ENCODE assay signal across 9 cellular contexts in genomic region chr20:49750611-49751396, GRCh38. TPM values are rescaled to one million over a fixed set of nuclear protein-coding genes. Genes with fewer than 3 reads are reported as not detected.
DNase-seq lines count a peak whose midpoint lies in the region; ATAC-seq and TF ChIP-seq lines count a peak whose summit lies in the region.
"Had no signal": no experiment of that assay in that cellular context is flagged by ENCODE, and none has a peak within 500 bp of the region (broad histone marks: within the 10 kb centered on the region; RNA-seq: fewer than 3 reads in every experiment).

No MANE protein-coding gene starts in this region.

- TF ChIP-seq CTCF in H9 (conservative IDR thresholded peaks at IDR 0.05): no peak
- no peak for TF ChIP-seq CTCF in foreskin keratinocyte (conservative IDR thresholded peaks at IDR 0.05)

- no peak overlapping the region for H3K18ac ChIP-seq in H9 (ENCODE audit: insufficient read length, low read depth, low read length)
- H3K18ac ChIP-seq in neuronal stem cell (ENCODE audit: low read length): peak overlapping the region; percentile 46

- no peaks in the 10 kb centered on the region for H3K36me3 Mint-ChIP-seq in H9 (ENCODE audit: insufficient read depth in 1 of 3, low read depth in 3 of 3)

- H3K4me1 ChIP-seq in H9 (ENCODE audit: insufficient read depth, low read length): no peaks in the 10 kb centered on the region
- peaks cover 9 to 13% of the 10 kb centered on the region in 2 donors for H3K4me1 ChIP-seq in neuronal stem cell (ENCODE audit: control insufficient read depth in 2 of 2, insufficient read depth in 1 of 2, low read depth in 1 of 2, low read length in 2 of 2)
- H3K4me1 ChIP-seq in foreskin keratinocyte: no peaks in the 10 kb centered on the region

- H2AFZ ChIP-seq in H9 (ENCODE audit: low read length) (peak overlapping the region; percentile 75), neuronal stem cell (ENCODE audit: low read length) (peak overlapping the region; percentile 46)

- H3K9me3 ChIP-seq in H9 (ENCODE audit: control insufficient read depth, low read depth, low read length): no peaks in the 10 kb centered on the region
- H3K9me3 ChIP-seq in neuronal stem cell (replicated peaks in 1 of 2; ENCODE audit: control insufficient read depth in 2 of 2, insufficient read depth in 1 of 2, low read depth in 1 of 2, low read length in 2 of 2): no peaks in the 10 kb centered on the region
- H3K9me3 ChIP-seq: body of pancreas had no signal

- H3K4me3 ChIP-seq in neuronal stem cell (ENCODE audit: low read length in 2 of 2): peak overlapping the region in 1 of 2 donors; percentile 57
- H3K4me3 ChIP-seq: body of pancreas had no signal

- no peaks in the 10 kb centered on the region for H3K36me3 ChIP-seq in neuronal stem cell (replicated peaks in 1 of 2; ENCODE audit: control insufficient read depth in 2 of 2, insufficient read depth in 2 of 2, low read length in 2 of 2)

- no peak overlapping the region for H3T11ph ChIP-seq in H9 (ENCODE audit: low read length)

- DNase-seq in H9: no peak
- DNase-seq in NCI-H146 treated with DMSO at 0.1 percent for 48 hours (lab: John Stamatoyannopoulos, UW; ENCODE audit: unreplicated experiment): peak; percentile 21
- no peak for DNase-seq in neuronal stem cell (ENCODE audit: low spot score)
- DNase-seq in DMS79 (lab: John Stamatoyannopoulos, UW): no peak
- DNase-seq in NCI-H524 (lab: John Stamatoyannopoulos, UW): no peak
- DNase-seq in D341Med (ENCODE audit: low spot score): no peak
- DNase-seq in foreskin keratinocyte: no peak

- H3K27ac ChIP-seq in H9 (ENCODE audit: insufficient read length, low read depth, low read length) (no peak overlapping the region), neuronal stem cell (replicated peaks; ENCODE audit: low read length) (no peak overlapping the region), foreskin keratinocyte (no peak overlapping the region)
- H3K27ac ChIP-seq: body of pancreas had no signal

- peaks cover 10 to 13% of the 10 kb centered on the region in 2 experiments; a peak in 3 of 4 replicates for H3K4me1 Mint-ChIP-seq in H9

- H3K27me3 ChIP-seq in H9 (ENCODE audit: insufficient read depth, low read length): no peaks in the 10 kb centered on the region
- no peaks in the 10 kb centered on the region for H3K27me3 ChIP-seq in neuronal stem cell (ENCODE audit: control insufficient read depth in 3 of 3, insufficient read depth in 3 of 3, low read depth in 1 of 3, low read length in 3 of 3)
- peaks cover 14% of the 10 kb centered on the region for H3K27me3 ChIP-seq in foreskin keratinocyte
- H3K27me3 ChIP-seq: body of pancreas had no signal

- no peak overlapping the region for H3K4me2 ChIP-seq in H9 (ENCODE audit: insufficient read depth, insufficient read length, low read length)
- no peak overlapping the region for H3K4me2 ChIP-seq in neuronal stem cell (ENCODE audit: insufficient read depth, low read length, poor library complexity, severe bottlenecking)

- no peak overlapping the region for H3K14ac ChIP-seq in H9 (ENCODE audit: insufficient read depth, low read length)
- H3K14ac ChIP-seq in neuronal stem cell (ENCODE audit: low read length): no peak overlapping the region

- H3K27me3 Mint-ChIP-seq in H9 (ENCODE audit: low read depth): peaks cover 2% of the 10 kb centered on the region; the same call in 1 of the 2 replicates

- no CpG with 5 or more reads among the region's 12 CpGs for WGBS in H9 (ENCODE audit: extremely low coverage, insufficient read length, low lambda C conversion rate)
- WGBS in neuronal stem cell (ENCODE audit: extremely low coverage in 2 of 2, insufficient read length in 2 of 2, insufficient replicate concordance in 1 of 2), 2 donors: no CpG with 5 or more reads among the region's 12 CpGs

- H2BK120ac ChIP-seq in H9 (ENCODE audit: low read depth, low read length, poor library complexity, severe bottlenecking) (no peak overlapping the region), neuronal stem cell (ENCODE audit: low read depth, low read length) (no peak overlapping the region)

- H3K9ac ChIP-seq in H9 (ENCODE audit: extremely low read depth, insufficient read length, low read length) (no peak overlapping the region), neuronal stem cell (ENCODE audit: low read depth, low read length, poor library complexity) (no peak overlapping the region)

- H2BK5ac ChIP-seq in H9 (ENCODE audit: insufficient read length, low read length) (no peak overlapping the region), neuronal stem cell (ENCODE audit: low read length) (no peak overlapping the region)

- H3K27ac Mint-ChIP-seq in H9: peak overlapping the region in 1 of 3 experiments; percentile 69; a peak in 1 of 7 replicates

- no peak overlapping the region for H4K5ac ChIP-seq in H9 (ENCODE audit: insufficient read length, low read depth, low read length)

- no peaks in the 10 kb centered on the region for H4K20me1 ChIP-seq in H9 (ENCODE audit: control insufficient read depth, insufficient read depth, insufficient read length)

- no peak overlapping the region for H4K91ac ChIP-seq in H9 (ENCODE audit: insufficient read length, low read depth, low read length)
- H4K91ac ChIP-seq in neuronal stem cell (ENCODE audit: low read depth, low read length, poor library complexity): no peak overlapping the region

- no peak overlapping the region for H2BK20ac ChIP-seq in H9 (ENCODE audit: low read depth, low read length, poor library complexity, severe bottlenecking)

- no peak overlapping the region for H3K4me3 Mint-ChIP-seq in H9

- H2BK15ac ChIP-seq in H9 (ENCODE audit: low read depth, low read length) (no peak overlapping the region), neuronal stem cell (ENCODE audit: low read length) (peak overlapping the region; percentile 62)

- H3K4ac ChIP-seq in H9 (ENCODE audit: low read depth, low read length) (no peak overlapping the region), neuronal stem cell (ENCODE audit: low read length) (no peak overlapping the region)

- no peaks in the 10 kb centered on the region for H3K79me1 ChIP-seq in H9 (ENCODE audit: insufficient read depth, low read depth, low read length, poor library complexity, severe bottlenecking)
- no peaks in the 10 kb centered on the region for H3K79me1 ChIP-seq in neuronal stem cell (ENCODE audit: low read depth, low read length)

- no peak overlapping the region for H3K56ac ChIP-seq in H9 (ENCODE audit: insufficient read length, low read depth, low read length)

- H2AK5ac ChIP-seq in H9 (ENCODE audit: insufficient read length, low read length): no peak overlapping the region
- H2AK5ac ChIP-seq in neuronal stem cell (ENCODE audit: low read depth, low read length): no peak overlapping the region

- H3K23ac ChIP-seq in H9 (ENCODE audit: insufficient read length, low read depth, low read length): no peak overlapping the region
- no peak overlapping the region for H3K23ac ChIP-seq in neuronal stem cell (ENCODE audit: low read depth, low read length, poor library complexity)

- H3K79me2 ChIP-seq in H9 (ENCODE audit: insufficient read depth, low read length): no peaks in the 10 kb centered on the region

- H4K8ac ChIP-seq in H9 (replicated peaks; ENCODE audit: insufficient read length, low read depth, low read length) (no peak overlapping the region), neuronal stem cell (ENCODE audit: low read depth, low read length) (peak overlapping the region; percentile 4)

- H2BK12ac ChIP-seq in H9 (ENCODE audit: insufficient read length, low read depth, low read length) (no peak overlapping the region), neuronal stem cell (ENCODE audit: low read length) (peak overlapping the region; percentile 4)

- H3K23me2 ChIP-seq in H9 (ENCODE audit: insufficient read length, low read depth, low read length, poor library complexity, severe bottlenecking): no peaks in the 10 kb centered on the region

- H3K9me3 Mint-ChIP-seq in H9: no peaks in the 10 kb centered on the region; a peak in 1 of 5 replicates

- peak; percentile 61 for ATAC-seq in GM18870 (IDR thresholded peaks at IDR 0.05; ENCODE audit: unreplicated experiment)
- ATAC-seq in foreskin keratinocyte: no peak
- ATAC-seq: body of pancreas had no signal

RNA-seq across cellular contexts. Expression of gene B4GALT5, which starts 37.1 kb away (rescaled TPM):
- 75.9 and 77.0 TPM in 2 replicates for total RNA-seq in H9 (2021)
- polyA plus RNA-seq in neuronal stem cell (2013, experiment 1 of 2): 46.5 TPM
- polyA plus RNA-seq in neuronal stem cell (2013, experiment 2 of 2): 48.5 TPM
- total RNA-seq in foreskin keratinocyte: 24.5 and 25.0 TPM in 2 replicates
- polyA plus RNA-seq in foreskin keratinocyte: 8.5 and 10.6 TPM in 2 replicates
